ENCODE assay signal across 9 cellular contexts in genomic region chr4:185011408-185011807, GRCh38. TPM values are rescaled to one million over a fixed set of nuclear protein-coding genes. Genes with fewer than 3 reads are reported as not detected.
DNase-seq lines count a peak whose midpoint lies in the region; ATAC-seq and TF ChIP-seq lines count a peak whose summit lies in the region.
"Had no signal": no experiment of that assay in that cellular context is flagged by ENCODE, and none has a peak within 500 bp of the region (broad histone marks: within the 10 kb centered on the region; RNA-seq: fewer than 3 reads in every experiment).

No MANE protein-coding gene starts in this region.

- in situ Hi-C loops in Panc1 (cut with HindIII; ENCODE audit: low pct_unique_long_range_greater_than_20kb, low sequenced_read_pairs), result no loop called here

- H3K27ac ChIP-seq in A673 (ENCODE audit: low read depth, low read length, poor library complexity, severe bottlenecking), result no peak overlapping the region
- no peak overlapping the region for H3K27ac ChIP-seq in Panc1 (ENCODE audit: low read length)

- H3K27me3 Mint-ChIP-seq in activated CD4-positive, alpha-beta memory T cell treated with anti-CD3 and anti-CD28 coated beads for 36 hours, result peaks cover 61% of the 10 kb centered on the region

- no peak overlapping the region for H3K27ac Mint-ChIP-seq in activated CD4-positive, alpha-beta memory T cell treated with anti-CD3 and anti-CD28 coated beads for 36 hours

- TF ChIP-seq CTCF in A673 (conservative IDR thresholded peaks at IDR 0.05; ENCODE audit: low read depth, low read length) (peak; percentile 64), GM10266 (IDR thresholded peaks at IDR 0.05; ENCODE audit: control insufficient read depth, insufficient read depth, low read depth, missing control alignments) (peak; percentile 41), Panc1 (IDR thresholded peaks at IDR 0.05) (peak; percentile 71), fibroblast of villous mesenchyme (IDR thresholded peaks at IDR 0.05; ENCODE audit: insufficient read depth, low read depth, low read length) (peak; percentile 58)

- ATAC-seq in Panc1, result 0 out of 2 replicates have a peak, but pooled peaks have one; percentile 73
- no peak for ATAC-seq in GM18861 (IDR thresholded peaks at IDR 0.05; ENCODE audit: unreplicated experiment)

- no peaks in the 10 kb centered on the region for H3K4me1 ChIP-seq in A673 (ENCODE audit: insufficient read depth, low read length, poor library complexity, severe bottlenecking)
- no peaks in the 10 kb centered on the region for H3K4me1 ChIP-seq in Panc1 (ENCODE audit: control insufficient read depth, insufficient read depth, low read length)

- H3K27me3 ChIP-seq in A673 (replicated peaks; ENCODE audit: insufficient read depth, low read depth, low read length, poor library complexity) (peaks cover 68% of the 10 kb centered on the region), Panc1 (ENCODE audit: control insufficient read depth, insufficient read depth, low read length) (no peaks in the 10 kb centered on the region; the same call in 1 of the 2 replicates)

- POLR2A ChIA-PET in A673 (lab: Charles Lee; ENCODE audit: low non-redundant PET) (no interaction called here), Panc1 (lab: Charles Lee) (no interaction called here)
- POLR2A ChIA-PET in activated CD4-positive, alpha-beta memory T cell treated with anti-CD3 and anti-CD28 coated beads for 36 hours (lab: Charles Lee), result no interaction called here

- H3K4me1 Mint-ChIP-seq in activated CD4-positive, alpha-beta memory T cell treated with anti-CD3 and anti-CD28 coated beads for 36 hours (ENCODE audit: low read depth), result no peaks in the 10 kb centered on the region

- no peaks in the 10 kb centered on the region for H3K36me3 Mint-ChIP-seq in activated CD4-positive, alpha-beta memory T cell treated with anti-CD3 and anti-CD28 coated beads for 36 hours

- no peaks in the 10 kb centered on the region for H3K9me3 Mint-ChIP-seq in activated CD4-positive, alpha-beta memory T cell treated with anti-CD3 and anti-CD28 coated beads for 36 hours

- H3K4me3 Mint-ChIP-seq in activated CD4-positive, alpha-beta memory T cell treated with anti-CD3 and anti-CD28 coated beads for 36 hours, result no peak overlapping the region

- BruUV-seq in A673 (replicated peaks; lab: Mats Ljungman, UMichigan) (no TSS peak), Panc1 (replicated peaks; lab: Mats Ljungman, UMichigan) (no TSS peak)

- H3K9me3 ChIP-seq in A673 (ENCODE audit: low read depth, low read length, poor library complexity, severe bottlenecking), result no peaks in the 10 kb centered on the region
- no peaks in the 10 kb centered on the region for H3K9me3 ChIP-seq in Panc1 (ENCODE audit: control insufficient read depth, insufficient read depth, low read depth, low read length)

- H3K36me3 ChIP-seq in A673 (ENCODE audit: insufficient read depth, low read length, poor library complexity, severe bottlenecking) (no peaks in the 10 kb centered on the region), Panc1 (ENCODE audit: control insufficient read depth, insufficient read depth, low read length) (no peaks in the 10 kb centered on the region)

- DNase-seq in A673 (ENCODE audit: low spot score), result peak; percentile 45
- no peak for DNase-seq in GM10266 (ENCODE audit: extremely low spot score)
- DNase-seq in Panc1 (ENCODE audit: low read depth, low spot score), result no peak
- no peak for DNase-seq in fibroblast of villous mesenchyme (ENCODE audit: low read depth)
- no peak for DNase-seq in NCI-H1436 (lab: John Stamatoyannopoulos, UW)
- DNase-seq in activated CD4-positive, alpha-beta memory T cell treated with anti-CD3 and anti-CD28 coated beads for 36 hours, result no peak
- DNase-seq in DMS153 treated with DMSO at 0.1 percent for 48 hours (lab: John Stamatoyannopoulos, UW; ENCODE audit: unreplicated experiment), result no peak

- H3K4me3 ChIP-seq in A673 (ENCODE audit: low read depth, low read length, poor library complexity, severe bottlenecking) (no peak overlapping the region), Panc1 (ENCODE audit: low read depth in 2 of 2, low read length in 2 of 2) (no peak overlapping the region), fibroblast of villous mesenchyme (ENCODE audit: low read depth, low read length) (no peak overlapping the region)

- intact Hi-C loops in A673 (cut with micrococcal nuclease; ENCODE audit: unreplicated experiment) (loop anchor here (10.0 kb wide), 1 partner anchor 1023 kb away; no protein-coding TSS in a partner anchor), Panc1 (cut with micrococcal nuclease; ENCODE audit: unreplicated experiment) (no loop called here)
- intact Hi-C loops in activated CD4-positive, alpha-beta memory T cell treated with anti-CD3 and anti-CD28 coated beads for 36 hours (cut with micrococcal nuclease), result no loop called here

- CTCF ChIA-PET in A673 (lab: Charles Lee), result interaction anchor here (1.0 kb wide), 1 partner anchor 266 kb away, joined by 3 read pairs; no protein-coding TSS in a partner anchor
- CTCF ChIA-PET in Panc1 (lab: Charles Lee), result no interaction called here
- CTCF ChIA-PET in activated CD4-positive, alpha-beta memory T cell treated with anti-CD3 and anti-CD28 coated beads for 36 hours (lab: Charles Lee), result interaction anchor here (1.2 to 1.8 kb wide), 4 partner anchors 12 to 266 kb away, joined by 4 to 7 read pairs (median 4); no protein-coding TSS in a partner anchor

RNA-seq across cellular contexts. Expression of gene HELT, which starts 6.9 kb away (rescaled TPM):
- total RNA-seq in A673 (2021) (not detected in 2 replicates), Panc1 (2021; ENCODE audit: unreplicated experiment) (not detected), fibroblast of villous mesenchyme (not detected in 2 replicates)
- polyA plus RNA-seq in Panc1 (2012; ENCODE audit: insufficient read length), result not detected
- not detected for total RNA-seq in activated CD4-positive, alpha-beta memory T cell treated with anti-CD3 and anti-CD28 coated beads for 36 hours
- total RNA-seq: mononuclear cell had no signal
